17 cellular contexts compared by ENCODE assay signal in genomic region chr2:161032635-161033034, GRCh38.
A peak's percentile ranks its signal among the peaks of the same experiment; 100 is the strongest.
DNase-seq lines count a peak whose midpoint lies in the region; ATAC-seq and TF ChIP-seq lines count a peak whose summit lies in the region.
"Had no signal": no experiment of that assay in that cellular context is flagged by ENCODE, and none has a peak within 500 bp of the region (broad histone marks: within the 10 kb centered on the region; RNA-seq: fewer than 3 reads in every experiment).

No MANE protein-coding gene starts in this region.

- DNase-seq in IMR-90 (no peak), esophagus muscularis mucosa (ENCODE audit: extremely low spot score) (peak; percentile 78), smooth muscle cell (lab: John Stamatoyannopoulos, UW; ENCODE audit: unreplicated experiment) (no peak), NCI-H187 treated with DMSO at 0.1 percent for 48 hours (lab: John Stamatoyannopoulos, UW) (no peak), A172 (ENCODE audit: low spot score) (no peak)
- DNase-seq: 8988T; AML-193; Caco-2; Calu3; CD4-positive, alpha-beta T cell; CD8-positive, alpha-beta T cell; DMS79 treated with DMSO at 0.1 percent for 48 hours; GF-D8 had no signal

- H4K5ac ChIP-seq in IMR-90 (ENCODE audit: low read depth, low read length), result peak overlapping the region; percentile 60

- H3K9me3 ChIP-seq in IMR-90 (ENCODE audit: control insufficient read depth, insufficient read depth, low read length) (no peaks in the 10 kb centered on the region), esophagus muscularis mucosa (no peaks in the 10 kb centered on the region), smooth muscle cell (replicated peaks; ENCODE audit: low read depth) (no peaks in the 10 kb centered on the region)
- H3K9me3 ChIP-seq: A549, Caco-2 had no signal

- H3K36me3 ChIP-seq in IMR-90 (ENCODE audit: control insufficient read depth, insufficient read depth, low read length) (no peaks in the 10 kb centered on the region), esophagus muscularis mucosa (no peaks in the 10 kb centered on the region), smooth muscle cell (ENCODE audit: low read depth) (no peaks in the 10 kb centered on the region)
- H3K36me3 ChIP-seq: BLaER1 treated with 17β-estradiol and CSF1 and Interleukin-3, amounts not matched to agents 10 nM and 100 nM had no signal

- H3K27me3 ChIP-seq in IMR-90 (ENCODE audit: control insufficient read depth, insufficient read depth, low read length) (no peaks in the 10 kb centered on the region), esophagus muscularis mucosa (no peaks in the 10 kb centered on the region), smooth muscle cell (ENCODE audit: low read depth) (no peaks in the 10 kb centered on the region)
- H3K27me3 ChIP-seq: BLaER1 treated with 17β-estradiol and CSF1 and Interleukin-3, amounts not matched to agents 10 nM and 100 nM had no signal

- POLR2A ChIA-PET in IMR-90 (lab: Charles Lee; ENCODE audit: unreplicated experiment), result no interaction called here

- dilution Hi-C loops in IMR-90 (cut with HindIII; ENCODE audit: low sequenced_read_pairs, unreplicated experiment), result no loop called here

- peaks cover 37% of the 10 kb centered on the region for H3F3A ChIP-seq in smooth muscle cell (ENCODE audit: low read depth)

- H3K4me1 ChIP-seq in IMR-90 (ENCODE audit: control insufficient read depth, insufficient read depth, low read length), result peaks cover 17% of the 10 kb centered on the region
- H3K4me1 ChIP-seq in esophagus muscularis mucosa, result peaks cover 0 to 13% (median 5%) of the 10 kb centered on the region in 4 donors
- H3K4me1 ChIP-seq in smooth muscle cell (ENCODE audit: low read depth), result peaks cover 5% of the 10 kb centered on the region
- H3K4me1 ChIP-seq: BLaER1 treated with 17β-estradiol and CSF1 and Interleukin-3, amounts not matched to agents 10 nM and 100 nM; Caco-2 had no signal

- TF ChIP-seq RAD21 in IMR-90 (IDR thresholded peaks at IDR 0.05; ENCODE audit: low read length), result no peak

- H3K9ac ChIP-seq in IMR-90 (ENCODE audit: low read depth, low read length) (no peak overlapping the region), smooth muscle cell (ENCODE audit: low read depth) (peak overlapping the region; percentile 70)
- H3K9ac ChIP-seq: BLaER1 treated with 17β-estradiol and CSF1 and Interleukin-3, amounts not matched to agents 10 nM and 100 nM had no signal

- no peak overlapping the region for H2AK9ac ChIP-seq in IMR-90 (replicated peaks; ENCODE audit: low read depth, low read length, poor library complexity)

- H3K79me2 ChIP-seq in smooth muscle cell (ENCODE audit: low read depth), result no peaks in the 10 kb centered on the region

- TF ChIP-seq CTCF in IMR-90 (conservative IDR thresholded peaks at IDR 0.05; ENCODE audit: low read depth, low read length) (no peak), esophagus muscularis mucosa (IDR thresholded peaks at IDR 0.05) (no peak), smooth muscle cell (IDR thresholded peaks at IDR 0.05; ENCODE audit: borderline replicate concordance, insufficient read depth, poor library complexity, severe bottlenecking) (no peak)

- H2AFZ ChIP-seq in IMR-90 (replicated peaks; ENCODE audit: low read length, poor library complexity) (no peak overlapping the region), smooth muscle cell (ENCODE audit: low read depth) (no peak overlapping the region)

- H2BK20ac ChIP-seq in IMR-90 (ENCODE audit: low read depth, low read length), result peak overlapping the region; percentile 39

- H3K9me1 ChIP-seq in IMR-90 (ENCODE audit: insufficient read depth, low read length), result peaks cover 10% of the 10 kb centered on the region; the same call in 1 of the 2 replicates

- H3K18ac ChIP-seq in IMR-90 (ENCODE audit: low read depth, low read length), result peak overlapping the region; percentile 86

- H2BK120ac ChIP-seq in IMR-90 (ENCODE audit: low read depth, low read length), result peak overlapping the region; percentile 66

- no peak for TF ChIP-seq EP300 in esophagus muscularis mucosa (IDR thresholded peaks at IDR 0.05)

- TF ChIP-seq POLR2A in IMR-90 (IDR thresholded peaks at IDR 0.05; ENCODE audit: low read depth, low read length) (no peak), esophagus muscularis mucosa (IDR thresholded peaks at IDR 0.05; ENCODE audit: low read depth) (no peak)

- H3K4me2 ChIP-seq in IMR-90 (ENCODE audit: low read depth, low read length) (no peak overlapping the region), smooth muscle cell (peak overlapping the region; percentile 69)
- H3K4me2 ChIP-seq: A549; BLaER1 treated with 17β-estradiol and CSF1 and Interleukin-3, amounts not matched to agents 10 nM and 100 nM had no signal

- WGBS in IMR-90 (ENCODE audit: extremely low coverage in 2 of 2, insufficient read length in 1 of 2), 2 experiments, result 100% methylated on average over 4 of the region's 7 CpGs; no CpG with 5 or more reads in 1 of the 2 experiments
- WGBS in esophagus muscularis mucosa, result 98% methylated on average over 7 of the region's 7 CpGs
- WGBS in smooth muscle cell (ENCODE audit: low lambda C conversion rate), result 96% methylated on average over 7 of the region's 7 CpGs

- 0 out of 3 replicates have a peak overlapping the region, but pooled peaks have one; percentile 53 for H2BK15ac ChIP-seq in IMR-90 (ENCODE audit: low read depth, low read length)

- no peak overlapping the region for H3K23ac ChIP-seq in IMR-90 (ENCODE audit: low read depth, low read length)

- H3K27ac ChIP-seq in IMR-90 (ENCODE audit: insufficient read depth, low read length) (peak overlapping the region; percentile 54; the same call in 1 of the 2 replicates), esophagus muscularis mucosa (replicated peaks in 1 of 4) (no peak overlapping the region), smooth muscle cell (ENCODE audit: low read depth) (peak overlapping the region; percentile 97)
- H3K27ac ChIP-seq: A549; BLaER1 treated with 17β-estradiol and CSF1 and Interleukin-3, amounts not matched to agents 10 nM and 100 nM; C4-2B had no signal

- H3K14ac ChIP-seq in IMR-90 (replicated peaks; ENCODE audit: low read depth, low read length), result no peak overlapping the region

- H4K20me1 ChIP-seq in IMR-90 (ENCODE audit: insufficient read depth, low read length), result no peaks in the 10 kb centered on the region
- no peaks in the 10 kb centered on the region for H4K20me1 ChIP-seq in smooth muscle cell (ENCODE audit: low read depth)
- H4K20me1 ChIP-seq: BLaER1 treated with 17β-estradiol and CSF1 and Interleukin-3, amounts not matched to agents 10 nM and 100 nM had no signal

- no peak for ATAC-seq in IMR-90 (ENCODE audit: low read depth)
- no peak for ATAC-seq in HG03520 (IDR thresholded peaks at IDR 0.05; ENCODE audit: unreplicated experiment)
- ATAC-seq: A549; CD8-positive, alpha-beta T cell had no signal

- no peak overlapping the region for H2BK5ac ChIP-seq in IMR-90 (ENCODE audit: low read depth, low read length, poor library complexity, severe bottlenecking)

- intact Hi-C loops in IMR-90 (cut with micrococcal nuclease) (loop anchor here (5.0 to 10.0 kb wide), 2 partner anchors 130 to 1498 kb away; partner anchors contain the start of gene TANK), esophagus muscularis mucosa (cut with DNase I) (no loop called here)

- no TSS peak for BruUV-seq in IMR-90 (replicated peaks; lab: Mats Ljungman, UMichigan)

- H3K4ac ChIP-seq in IMR-90 (ENCODE audit: low read depth, low read length), result peak overlapping the region; percentile 59; the same call in 1 of the 2 replicates

- H4K8ac ChIP-seq in IMR-90 (ENCODE audit: low read depth in 2 of 2, low read length in 2 of 2), result peak overlapping the region in 1 of 2 experiments; percentile 13; a peak in 1 of 4 replicates

- CTCF ChIA-PET in IMR-90 (lab: Yijun Ruan, JAX), result interaction anchor here (1.2 kb wide), 1 partner anchor 28 kb away, joined by 4 read pairs; no protein-coding TSS in a partner anchor

- H3K56ac ChIP-seq in IMR-90 (ENCODE audit: extremely low read depth, insufficient read depth, low read length), result no peak overlapping the region

- no peaks in the 10 kb centered on the region for H3K79me1 ChIP-seq in IMR-90 (ENCODE audit: low read depth in 1 of 2, low read length in 2 of 2)

- H4K91ac ChIP-seq in IMR-90 (ENCODE audit: insufficient read depth, low read depth, low read length), result peak overlapping the region; percentile 53; the same call in 1 of the 2 replicates

- H2AK5ac ChIP-seq in IMR-90 (ENCODE audit: low read depth, low read length), result peak overlapping the region; percentile 62

- in situ Hi-C loops in IMR-90 (cut with MboI; ENCODE audit: low sequenced_read_pairs), result no loop called here

- H3K4me3 ChIP-seq in IMR-90 (ENCODE audit: insufficient read depth, low read depth, low read length), result no peak overlapping the region
- no peak overlapping the region for H3K4me3 ChIP-seq in esophagus muscularis mucosa
- H3K4me3 ChIP-seq in smooth muscle cell, result no peak overlapping the region
- H3K4me3 ChIP-seq: A549; BLaER1 treated with 17β-estradiol and CSF1 and Interleukin-3, amounts not matched to agents 10 nM and 100 nM had no signal

TF ChIP-seq in IMR-90, 13 proteins besides CTCF, POLR2A, EP300 and RAD21 (continues in another document):
- no peak for TF ChIP-seq RFX5 (IDR thresholded peaks at IDR 0.05; ENCODE audit: low read depth, low read length)
- TF ChIP-seq, protein P1, sequence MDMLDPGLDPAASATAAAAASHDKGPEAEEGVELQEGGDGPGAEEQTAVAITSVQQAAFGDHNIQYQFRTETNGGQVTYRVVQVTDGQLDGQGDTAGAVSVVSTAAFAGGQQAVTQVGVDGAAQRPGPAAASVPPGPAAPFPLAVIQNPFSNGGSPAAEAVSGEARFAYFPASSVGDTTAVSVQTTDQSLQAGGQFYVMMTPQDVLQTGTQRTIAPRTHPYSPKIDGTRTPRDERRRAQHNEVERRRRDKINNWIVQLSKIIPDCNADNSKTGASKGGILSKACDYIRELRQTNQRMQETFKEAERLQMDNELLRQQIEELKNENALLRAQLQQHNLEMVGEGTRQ (IDR thresholded peaks at IDR 0.05; ENCODE audit: low read depth, low read length), result no peak
- TF ChIP-seq MXI1 (IDR thresholded peaks at IDR 0.05; ENCODE audit: borderline replicate concordance, low read depth, low read length), result no peak
- no peak for TF ChIP-seq BHLHE40 (IDR thresholded peaks at IDR 0.05; ENCODE audit: low read depth, low read length)
- TF ChIP-seq CHD1 (IDR thresholded peaks at IDR 0.05; ENCODE audit: low read depth, low read length), result no peak
- no peak for TF ChIP-seq SMC3 (IDR thresholded peaks at IDR 0.05; ENCODE audit: low read depth, low read length)
- TF ChIP-seq RCOR1 (IDR thresholded peaks at IDR 0.05; ENCODE audit: insufficient replicate concordance, low read length), result no peak
- TF ChIP-seq, protein P2, sequence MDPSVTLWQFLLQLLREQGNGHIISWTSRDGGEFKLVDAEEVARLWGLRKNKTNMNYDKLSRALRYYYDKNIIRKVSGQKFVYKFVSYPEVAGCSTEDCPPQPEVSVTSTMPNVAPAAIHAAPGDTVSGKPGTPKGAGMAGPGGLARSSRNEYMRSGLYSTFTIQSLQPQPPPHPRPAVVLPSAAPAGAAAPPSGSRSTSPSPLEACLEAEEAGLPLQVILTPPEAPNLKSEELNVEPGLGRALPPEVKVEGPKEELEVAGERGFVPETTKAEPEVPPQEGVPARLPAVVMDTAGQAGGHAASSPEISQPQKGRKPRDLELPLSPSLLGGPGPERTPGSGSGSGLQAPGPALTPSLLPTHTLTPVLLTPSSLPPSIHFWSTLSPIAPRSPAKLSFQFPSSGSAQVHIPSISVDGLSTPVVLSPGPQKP (IDR thresholded peaks at IDR 0.05; ENCODE audit: borderline replicate concordance, low read depth, low read length), result no peak

Comparison
In these comparisons a context has a peak if more than half of its experiments do, and no peak if none do; other contexts are left out.
1. H3K27ac ChIP-seq: peak in IMR-90 (single experiment) and smooth muscle cell (single experiment); none in esophagus muscularis mucosa (0 of 4).